ENCODE assay signal across 8 cellular contexts in the genomic region with DNA sequence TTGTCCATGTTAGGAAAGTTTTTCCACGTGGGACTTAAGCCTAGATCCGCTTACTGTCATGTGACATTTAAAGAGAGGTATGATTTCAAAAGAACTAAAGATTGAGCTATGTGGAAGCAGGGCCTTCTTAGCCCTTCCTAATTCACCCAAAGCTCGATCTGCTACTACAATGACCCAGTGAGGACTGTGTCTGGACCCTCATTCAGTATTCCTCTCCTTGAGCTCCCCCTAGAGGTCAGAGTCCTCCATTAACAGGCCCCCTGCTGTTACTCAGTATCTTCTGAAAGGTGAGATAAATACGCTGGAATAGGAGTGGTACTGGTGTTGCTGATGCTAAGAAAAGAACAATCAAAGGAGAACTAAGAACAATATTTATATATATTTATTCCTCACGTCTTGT.
DNase-seq lines count a peak whose midpoint lies in the region; ATAC-seq and TF ChIP-seq lines count a peak whose summit lies in the region.

No MANE protein-coding gene starts in this region.

- peak; percentile 84 for ATAC-seq in GM21381 (IDR thresholded peaks at IDR 0.05; ENCODE audit: unreplicated experiment)
- ATAC-seq in HG03521 (IDR thresholded peaks at IDR 0.05; ENCODE audit: unreplicated experiment), result peak; percentile 86
- ATAC-seq in lower lobe of right lung, result peak; percentile 78 to 88

- no peaks in the 10 kb centered on the region for H3K4me1 Mint-ChIP-seq in activated T-helper 1 cell treated with anti-CD3 and anti-CD28 coated beads, Interleukin-12 subunit alpha, Interleukin-12 subunit beta, Interleukin-2, Interleukin-4 antibody, amounts not matched to agents 30 ng/mL and 10 ng/mL and 1 ng/mL, durations not matched to agents 14 hours and 24 hours and 36 hours (ENCODE audit: low read depth)

- no peaks in the 10 kb centered on the region for H3K9me3 Mint-ChIP-seq in activated T-helper 1 cell treated with anti-CD3 and anti-CD28 coated beads, Interleukin-12 subunit alpha, Interleukin-12 subunit beta, Interleukin-2, Interleukin-4 antibody, amounts not matched to agents 30 ng/mL and 10 ng/mL and 1 ng/mL, durations not matched to agents 14 hours and 24 hours and 36 hours

- peak; percentile 9 for DNase-seq in NCI-H2107 treated with DMSO at 0.1 percent for 48 hours (lab: John Stamatoyannopoulos, UW; ENCODE audit: unreplicated experiment)
- DNase-seq in NCI-H2107 (lab: John Stamatoyannopoulos, UW), result no peak
- peak in 1 of 2 experiments; percentile 35 for DNase-seq in PC-9
- DNase-seq in colonic mucosa, result peak; percentile 28
- DNase-seq in lower lobe of right lung, result no peak
- no peak for DNase-seq in activated T-helper 1 cell treated with anti-CD3 and anti-CD28 coated beads, Interleukin-12 subunit alpha, Interleukin-12 subunit beta, Interleukin-2, Interleukin-4 antibody, amounts not matched to agents 30 ng/mL and 10 ng/mL and 1 ng/mL, durations not matched to agents 14 hours and 24 hours and 36 hours (ENCODE audit: low spot score)

- no peaks in the 10 kb centered on the region for H3K79me2 ChIP-seq in PC-9 (ENCODE audit: low read depth)

- H4K20me1 ChIP-seq in PC-9 (ENCODE audit: insufficient read depth), result no peaks in the 10 kb centered on the region

- no peaks in the 10 kb centered on the region for H3K27me3 ChIP-seq in PC-9 (ENCODE audit: insufficient read depth, low read depth)
- H3K27me3 ChIP-seq in colonic mucosa, result no peaks in the 10 kb centered on the region
- H3K27me3 ChIP-seq in lower lobe of right lung (ENCODE audit: low read depth), result no peaks in the 10 kb centered on the region

- intact Hi-C loops in PC-9 (cut with micrococcal nuclease; ENCODE audit: unreplicated experiment), result loop anchor here (1.0 kb wide), 2 partner anchors 184 to 419 kb away; no protein-coding TSS in a partner anchor
- intact Hi-C loops in colonic mucosa (cut with DNase I), result no loop called here
- intact Hi-C loops in lower lobe of right lung (cut with DNase I), result loop anchor here (10.0 kb wide), 1 partner anchor 415 kb away; a partner anchor contains a TSS
- intact Hi-C loops in activated T-helper 1 cell treated with anti-CD3 and anti-CD28 coated beads, Interleukin-12 subunit alpha, Interleukin-12 subunit beta, Interleukin-2, Interleukin-4 antibody, amounts not matched to agents 30 ng/mL and 10 ng/mL and 1 ng/mL, durations not matched to agents 14 hours and 24 hours and 36 hours (cut with micrococcal nuclease), result loop anchor here (2.0 kb wide), 2 partner anchors 419 to 795 kb away; no protein-coding TSS in a partner anchor

- BruUV-seq in PC-9 (replicated peaks; lab: Mats Ljungman, UMichigan), result no TSS peak

- no peak overlapping the region for H3K4me3 ChIP-seq in PC-9
- no peak overlapping the region for H3K4me3 ChIP-seq in colonic mucosa
- no peak overlapping the region for H3K4me3 ChIP-seq in lower lobe of right lung

- POLR2A ChIA-PET in PC-9 (lab: Charles Lee; ENCODE audit: unreplicated experiment), result no interaction called here

- H3F3A ChIP-seq in PC-9 (ENCODE audit: insufficient read depth, low read depth), result no peaks in the 10 kb centered on the region

- no peak overlapping the region for H2AFZ ChIP-seq in PC-9

- no peak overlapping the region for H3K27ac Mint-ChIP-seq in activated T-helper 1 cell treated with anti-CD3 and anti-CD28 coated beads, Interleukin-12 subunit alpha, Interleukin-12 subunit beta, Interleukin-2, Interleukin-4 antibody, amounts not matched to agents 30 ng/mL and 10 ng/mL and 1 ng/mL, durations not matched to agents 14 hours and 24 hours and 36 hours

- peak; percentile 83 for TF ChIP-seq CTCF in PC-9 (conservative IDR thresholded peaks at IDR 0.05)
- TF ChIP-seq CTCF in colonic mucosa (IDR thresholded peaks at IDR 0.05), result no peak
- peak; percentile 74 for TF ChIP-seq CTCF in lower lobe of right lung (IDR thresholded peaks at IDR 0.05)

- peaks cover 2% of the 10 kb centered on the region for H3K27me3 Mint-ChIP-seq in activated T-helper 1 cell treated with anti-CD3 and anti-CD28 coated beads, Interleukin-12 subunit alpha, Interleukin-12 subunit beta, Interleukin-2, Interleukin-4 antibody, amounts not matched to agents 30 ng/mL and 10 ng/mL and 1 ng/mL, durations not matched to agents 14 hours and 24 hours and 36 hours (ENCODE audit: insufficient read depth)

- H3K4me3 Mint-ChIP-seq in activated T-helper 1 cell treated with anti-CD3 and anti-CD28 coated beads, Interleukin-12 subunit alpha, Interleukin-12 subunit beta, Interleukin-2, Interleukin-4 antibody, amounts not matched to agents 30 ng/mL and 10 ng/mL and 1 ng/mL, durations not matched to agents 14 hours and 24 hours and 36 hours, result no peak overlapping the region

- H3K9me2 ChIP-seq in PC-9 (ENCODE audit: insufficient read depth), result no peaks in the 10 kb centered on the region

- H3K36me3 ChIP-seq in PC-9 (ENCODE audit: low read depth) (no peaks in the 10 kb centered on the region), colonic mucosa (no peaks in the 10 kb centered on the region), lower lobe of right lung (no peaks in the 10 kb centered on the region)

- CTCF ChIA-PET in PC-9 (lab: Charles Lee), result interaction anchor here (0.5 to 1.2 kb wide), 6 partner anchors 19 to 1218 kb away, joined by 3 to 9 read pairs (median 4); no protein-coding TSS in a partner anchor

- H3K27ac ChIP-seq in PC-9 (no peak overlapping the region), colonic mucosa (no peak overlapping the region), lower lobe of right lung (no peak overlapping the region)

- no peaks in the 10 kb centered on the region for H3K36me3 Mint-ChIP-seq in activated T-helper 1 cell treated with anti-CD3 and anti-CD28 coated beads, Interleukin-12 subunit alpha, Interleukin-12 subunit beta, Interleukin-2, Interleukin-4 antibody, amounts not matched to agents 30 ng/mL and 10 ng/mL and 1 ng/mL, durations not matched to agents 14 hours and 24 hours and 36 hours (ENCODE audit: low read depth)

- no peak overlapping the region for H3K4me2 ChIP-seq in PC-9

- H3K4me1 ChIP-seq in PC-9 (replicated peaks; ENCODE audit: insufficient read depth) (no peaks in the 10 kb centered on the region), colonic mucosa (no peaks in the 10 kb centered on the region), lower lobe of right lung (no peaks in the 10 kb centered on the region)

- H3K9me3 ChIP-seq in PC-9 (ENCODE audit: insufficient read depth, low read depth) (no peaks in the 10 kb centered on the region), colonic mucosa (no peaks in the 10 kb centered on the region), lower lobe of right lung (no peaks in the 10 kb centered on the region)

- no peak overlapping the region for H3K9ac ChIP-seq in colonic mucosa (ENCODE audit: low read depth in 2 of 2, low read length in 2 of 2)

Comparison
In these comparisons a context has a peak if more than half of its experiments do, and no peak if none do; other contexts are left out.
1. DNase-seq: peak in NCI-H2107 treated with DMSO at 0.1 percent for 48 hours (single experiment) and colonic mucosa (single experiment); none in NCI-H2107 (single experiment), lower lobe of right lung (single experiment) and activated T-helper 1 cell treated with anti-CD3 and anti-CD28 coated beads, Interleukin-12 subunit alpha, Interleukin-12 subunit beta, Interleukin-2, Interleukin-4 antibody, amounts not matched to agents 30 ng/mL and 10 ng/mL and 1 ng/mL, durations not matched to agents 14 hours and 24 hours and 36 hours (single experiment).
2. Peak in every context shown above with its lines, with median percentiles within 50 percentile points of each other: ATAC-seq.